ENCODE assay signal across 8 cellular contexts in genomic region chr9:68780377-68780707, GRCh38.
DNase-seq lines count a peak whose midpoint lies in the region; ATAC-seq, FAIRE-seq and TF ChIP-seq lines count a peak whose summit lies in the region.

No MANE protein-coding gene starts in this region.

- no peak overlapping the region for H3K4me3 Mint-ChIP-seq in activated naive CD4-positive, alpha-beta T cell treated with anti-CD3 and anti-CD28 coated beads, Interleukin-2, amount 10 ng/mL, durations not matched to agents 7 days and 5 days

- H3K4me3 ChIP-seq in SJSA1 (peak overlapping the region; percentile 82), small intestine (ENCODE audit: low read depth in 1 of 2, low read length in 2 of 2) (peak overlapping the region; percentile 66 to 74)

- H3K27me3 Mint-ChIP-seq in activated naive CD4-positive, alpha-beta T cell treated with anti-CD3 and anti-CD28 coated beads, Interleukin-2, amount 10 ng/mL, durations not matched to agents 7 days and 5 days, result no peaks in the 10 kb centered on the region

- CTCF ChIA-PET in activated naive CD4-positive, alpha-beta T cell treated with anti-CD3 and anti-CD28 coated beads, Interleukin-2, amount 10 ng/mL, durations not matched to agents 7 days and 5 days (lab: Charles Lee), result interaction anchor here (1.5 kb wide), 1 partner anchor 219 kb away, joined by 4 read pairs; no protein-coding TSS in a partner anchor

- H3K4me1 ChIP-seq in SJSA1 (replicated peaks) (peaks cover 6% of the 10 kb centered on the region; the same call in 1 of the 2 replicates), foreskin keratinocyte (peaks cover 16% of the 10 kb centered on the region), small intestine (ENCODE audit: control insufficient read depth in 2 of 2, insufficient read depth in 1 of 2, low read depth in 1 of 2, low read length in 1 of 2) (peaks cover 4 to 21% of the 10 kb centered on the region in 2 donors)

- H3K27me3 ChIP-seq in SJSA1 (replicated peaks), result no peaks in the 10 kb centered on the region
- H3K27me3 ChIP-seq in foreskin keratinocyte, result no peaks in the 10 kb centered on the region
- no peaks in the 10 kb centered on the region for H3K27me3 ChIP-seq in small intestine (ENCODE audit: control insufficient read depth in 2 of 2, insufficient read depth in 2 of 2, low read length in 2 of 2)

- H3K9me3 ChIP-seq in SJSA1 (replicated peaks) (no peaks in the 10 kb centered on the region), small intestine (ENCODE audit: control insufficient read depth, low read depth) (no peaks in the 10 kb centered on the region)

- peaks cover 6% of the 10 kb centered on the region for H3K4me1 Mint-ChIP-seq in activated naive CD4-positive, alpha-beta T cell treated with anti-CD3 and anti-CD28 coated beads, Interleukin-2, amount 10 ng/mL, durations not matched to agents 7 days and 5 days

- peaks cover 2% of the 10 kb centered on the region for H3K36me3 Mint-ChIP-seq in activated naive CD4-positive, alpha-beta T cell treated with anti-CD3 and anti-CD28 coated beads, Interleukin-2, amount 10 ng/mL, durations not matched to agents 7 days and 5 days

- FAIRE-seq in small intestine (lab: Jason Lieb, UNC), result no peak

- WGBS in small intestine, 3 donors, result 1 to 2% (median 1%) methylated on average over 19 of the region's 19 CpGs

- ATAC-seq in GM18498 (IDR thresholded peaks at IDR 0.05; ENCODE audit: unreplicated experiment) (peak; percentile 2), foreskin keratinocyte (peak; percentile 1)

- DNase-seq in SJSA1 (ENCODE audit: low read depth in 1 of 2, low spot score in 2 of 2) (no peak), foreskin keratinocyte (peak in 1 of 2 donors; percentile 8), small intestine (no peak), NOMO-1 (lab: John Stamatoyannopoulos, UW; ENCODE audit: unreplicated experiment in 2 of 2) (no peak), SHP77 treated with DMSO at 0.1 percent for 48 hours (lab: John Stamatoyannopoulos, UW) (no peak), NCI-H510A (lab: John Stamatoyannopoulos, UW) (no peak)
- DNase-seq in activated naive CD4-positive, alpha-beta T cell treated with anti-CD3 and anti-CD28 coated beads, Interleukin-2, amount 10 ng/mL, durations not matched to agents 7 days and 5 days, result no peak

- H3K27ac Mint-ChIP-seq in activated naive CD4-positive, alpha-beta T cell treated with anti-CD3 and anti-CD28 coated beads, Interleukin-2, amount 10 ng/mL, durations not matched to agents 7 days and 5 days, result no peak overlapping the region

- no peaks in the 10 kb centered on the region for H3K9me3 Mint-ChIP-seq in activated naive CD4-positive, alpha-beta T cell treated with anti-CD3 and anti-CD28 coated beads, Interleukin-2, amount 10 ng/mL, durations not matched to agents 7 days and 5 days

- H3K27ac ChIP-seq in SJSA1 (peak overlapping the region; percentile 70), foreskin keratinocyte (peak overlapping the region; percentile 77), small intestine (ENCODE audit: low read depth in 1 of 2, low read length in 1 of 2) (peak overlapping the region; percentile 70 to 91)

- TF ChIP-seq CTCF in foreskin keratinocyte (conservative IDR thresholded peaks at IDR 0.05), result no peak

- H3K36me3 ChIP-seq in SJSA1, result no peaks in the 10 kb centered on the region
- peaks cover 0 to 4% of the 10 kb centered on the region in 2 donors for H3K36me3 ChIP-seq in small intestine (ENCODE audit: control insufficient read depth in 2 of 2, insufficient read depth in 2 of 2, low read length in 2 of 2)
